Comparison of ENCODE assay signal across 23 cellular contexts in the genomic region with DNA sequence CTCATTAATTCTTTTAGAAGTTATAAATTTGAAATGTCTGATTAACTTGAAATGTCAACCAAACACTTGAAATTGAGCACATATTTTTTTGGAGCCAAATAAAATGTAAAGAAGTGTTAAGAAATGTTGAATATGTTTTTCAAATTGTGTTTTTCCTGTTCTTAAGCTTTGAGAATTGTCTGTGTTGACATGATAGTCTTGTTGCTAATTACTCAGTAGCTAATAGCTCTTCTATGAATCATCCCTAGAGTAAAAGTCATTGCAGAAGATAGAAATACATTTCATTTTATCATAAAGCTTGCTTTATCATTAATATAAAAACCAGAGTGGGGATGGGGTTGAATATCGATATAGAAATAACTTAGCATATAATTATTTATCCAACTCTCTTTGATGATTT. TPM values are rescaled to one million over a fixed set of nuclear protein-coding genes. Genes with fewer than 3 reads are reported as not detected.
DNase-seq lines count a peak whose midpoint lies in the region; ATAC-seq and TF ChIP-seq lines count a peak whose summit lies in the region.
"Had no signal": no experiment of that assay in that cellular context is flagged by ENCODE, and none has a peak within 500 bp of the region (broad histone marks: within the 10 kb centered on the region; RNA-seq: fewer than 3 reads in every experiment).

No MANE protein-coding gene starts in this region.

- H3K4me3 ChIP-seq in fibroblast of villous mesenchyme (ENCODE audit: low read depth, low read length) (no peak overlapping the region), subcutaneous abdominal adipose tissue (ENCODE audit: low read depth in 1 of 5, low read length in 5 of 5) (no peak overlapping the region), heart left ventricle (no peak overlapping the region)
- H3K4me3 ChIP-seq: mucosa of descending colon, transverse colon had no signal

- H3K9me3 ChIP-seq in subcutaneous abdominal adipose tissue (ENCODE audit: control insufficient read depth in 5 of 5, low read length in 5 of 5) (no peaks in the 10 kb centered on the region), heart left ventricle (no peaks in the 10 kb centered on the region)
- H3K9me3 ChIP-seq: mucosa of descending colon, transverse colon had no signal

- peaks cover 0 to 6% (median 3%) of the 10 kb centered on the region in 5 donors for H3K4me1 ChIP-seq in subcutaneous abdominal adipose tissue (ENCODE audit: control insufficient read depth in 5 of 5, insufficient read depth in 5 of 5, low read length in 5 of 5)
- H3K4me1 ChIP-seq in heart left ventricle: peaks cover 0 to 34% (median 21%) of the 10 kb centered on the region in 12 donors
- H3K4me1 ChIP-seq: parathyroid adenoma had no signal

- peaks cover 27 to 59% (median 42%) of the 10 kb centered on the region in 5 donors for H3K36me3 ChIP-seq in subcutaneous abdominal adipose tissue (ENCODE audit: control insufficient read depth in 5 of 5, insufficient read depth in 5 of 5, low read length in 5 of 5)
- peaks cover 0 to 98% (median 34%) of the 10 kb centered on the region in 9 donors for H3K36me3 ChIP-seq in heart left ventricle

- H3K9ac ChIP-seq in subcutaneous abdominal adipose tissue (ENCODE audit: low read length in 5 of 5): no peak overlapping the region
- H3K9ac ChIP-seq: parathyroid adenoma had no signal

- ATAC-seq in HG03571 (IDR thresholded peaks at IDR 0.05; ENCODE audit: unreplicated experiment) (no peak), heart left ventricle (no peak)
- ATAC-seq: mucosa of descending colon had no signal

- TF ChIP-seq POLR2A in heart left ventricle (IDR thresholded peaks at IDR 0.05): no peak

- peak; percentile 2 for DNase-seq in DMS53 (lab: John Stamatoyannopoulos, UW)
- no peak for DNase-seq in DMS53 treated with DMSO at 0.1 percent for 48 hours (lab: John Stamatoyannopoulos, UW; ENCODE audit: unreplicated experiment)
- peak; percentile 61 for DNase-seq in amniotic epithelial cell (ENCODE audit: low read depth)
- peak; percentile 42 for DNase-seq in fibroblast of villous mesenchyme (ENCODE audit: low read depth)
- DNase-seq in DMS153 treated with DMSO at 0.1 percent for 48 hours (lab: John Stamatoyannopoulos, UW; ENCODE audit: unreplicated experiment): no peak
- DNase-seq in heart left ventricle: no peak
- DNase-seq: activated CD4-positive, alpha-beta T cell treated with anti-CD3 and anti-CD28 coated beads for 48 hours; activated naive CD8-positive, alpha-beta T cell treated with anti-CD3 and anti-CD28 coated beads for 36 hours; activated T-cell treated with anti-CD3 and anti-CD28 coated beads for 4 hours; CD4-positive, CD25-positive, alpha-beta regulatory T cell; cerebellar nuclear complex; mucosa of descending colon; NCI-H1105 treated with DMSO at 0.1 percent for 48 hours; NCI-H2227 treated with DMSO at 0.1 percent for 48 hours; NK-92 treated with Interleukin-12 subunit alpha and Interleukin-12 subunit beta, amount 100 ng/mL, for 24 hours; SHP77; small intestine; T-helper 9 cell; transverse colon had no signal

- H3K27me3 ChIP-seq in subcutaneous abdominal adipose tissue (ENCODE audit: control insufficient read depth in 5 of 5, insufficient read depth in 4 of 5, low read length in 5 of 5) (no peaks in the 10 kb centered on the region), heart left ventricle (no peaks in the 10 kb centered on the region)
- H3K27me3 ChIP-seq: transverse colon had no signal

- TF ChIP-seq CTCF in fibroblast of villous mesenchyme (IDR thresholded peaks at IDR 0.05; ENCODE audit: insufficient read depth, low read depth, low read length) (no peak), heart left ventricle (IDR thresholded peaks at IDR 0.05) (no peak)

- intact Hi-C loops in heart left ventricle (cut with DNase I): no loop called here

- H3K27ac ChIP-seq in subcutaneous abdominal adipose tissue (ENCODE audit: low read depth, low read length): peak overlapping the region; percentile 27
- peak overlapping the region in 1 of 12 donors; percentile 14 for H3K27ac ChIP-seq in heart left ventricle
- H3K27ac ChIP-seq: 22Rv1, parathyroid adenoma, transverse colon had no signal

- 85 to 96% (median 93%) methylated on average over 1 of the region's 1 CpG for WGBS in heart left ventricle, 4 donors

RNA-seq across cellular contexts. Expression of a gene that starts 41.9 kb away (rescaled TPM):
- total RNA-seq in fibroblast of villous mesenchyme (20.3 and 38.0 TPM in 2 replicates), heart left ventricle (10 to 100 TPM; 26.5 to 50.1 (median 41.8) TPM)
- 10 to 100 TPM; 13.5 to 40.0 TPM for polyA plus RNA-seq in heart left ventricle

Comparison
In these comparisons a context has a peak if more than half of its experiments do, and no peak if none do; other contexts are left out.
1. DNase-seq: peak in DMS53 (single experiment), amniotic epithelial cell (single experiment) and fibroblast of villous mesenchyme (single experiment); none in DMS53 treated with DMSO at 0.1 percent for 48 hours (single experiment), DMS153 treated with DMSO at 0.1 percent for 48 hours (single experiment) and heart left ventricle (0 of 5).